Comparison of ENCODE assay signal across 15 cellular contexts in the genomic region with DNA sequence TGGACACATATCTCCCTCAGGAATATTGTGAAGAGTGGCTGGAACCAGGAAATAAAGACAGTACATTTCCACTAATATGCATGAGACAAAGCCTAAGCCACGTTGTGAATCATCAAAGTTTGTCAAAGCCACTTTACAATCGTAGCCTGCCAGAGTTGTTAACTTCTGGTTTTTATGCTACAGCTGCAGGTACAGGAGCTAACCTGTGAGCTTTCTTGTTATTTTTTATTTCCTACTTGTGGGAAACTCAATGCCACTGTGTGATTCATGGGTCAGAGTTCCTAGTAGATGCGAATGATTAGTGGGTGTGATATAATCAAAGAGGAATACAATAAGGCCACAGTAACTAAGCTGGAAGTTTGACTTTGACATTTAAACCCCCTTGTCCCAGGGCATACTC.
"Had no signal": no experiment of that assay in that cellular context is flagged by ENCODE, and none has a peak within 500 bp of the region (broad histone marks: within the 10 kb centered on the region; RNA-seq: fewer than 3 reads in every experiment).

No MANE protein-coding gene starts in this region.

- DNase-seq: activated CD4-positive, alpha-beta T cell treated with anti-CD3 and anti-CD28 coated beads for 1 hour; activated CD4-positive, alpha-beta T cell treated with anti-CD3 and anti-CD28 coated beads, Interleukin-2, amount 50 U/mL, for 4 hours; activated gamma-delta T cell; cerebellar nuclear complex; effector CD4-positive, alpha-beta T cell; hippocampal formation; islet precursor cell; left ventricle myocardium inferior; naive B cell; uterus had no signal

- H3K9me3 ChIP-seq: ascending aorta, uterus had no signal

- H3K4me1 ChIP-seq: ascending aorta, left ventricle myocardium inferior, neural progenitor cell, right atrium auricular region, tibial nerve, uterus had no signal

- H3K27ac ChIP-seq: ascending aorta, left ventricle myocardium inferior, neural progenitor cell, right atrium auricular region, tibial nerve, uterus, VCaP had no signal

- H3K9ac ChIP-seq: neural progenitor cell had no signal

- H3K27me3 ChIP-seq: ascending aorta, neural progenitor cell, right atrium auricular region, tibial nerve, uterus had no signal

- H3K36me3 ChIP-seq: ascending aorta, left ventricle myocardium inferior, neural progenitor cell, right atrium auricular region, tibial nerve, uterus had no signal

- H3K4me3 ChIP-seq: ascending aorta, left ventricle myocardium inferior, neural progenitor cell, right atrium auricular region, tibial nerve, uterus had no signal
